ENCODE assay signal across 18 cellular contexts in the genomic region with DNA sequence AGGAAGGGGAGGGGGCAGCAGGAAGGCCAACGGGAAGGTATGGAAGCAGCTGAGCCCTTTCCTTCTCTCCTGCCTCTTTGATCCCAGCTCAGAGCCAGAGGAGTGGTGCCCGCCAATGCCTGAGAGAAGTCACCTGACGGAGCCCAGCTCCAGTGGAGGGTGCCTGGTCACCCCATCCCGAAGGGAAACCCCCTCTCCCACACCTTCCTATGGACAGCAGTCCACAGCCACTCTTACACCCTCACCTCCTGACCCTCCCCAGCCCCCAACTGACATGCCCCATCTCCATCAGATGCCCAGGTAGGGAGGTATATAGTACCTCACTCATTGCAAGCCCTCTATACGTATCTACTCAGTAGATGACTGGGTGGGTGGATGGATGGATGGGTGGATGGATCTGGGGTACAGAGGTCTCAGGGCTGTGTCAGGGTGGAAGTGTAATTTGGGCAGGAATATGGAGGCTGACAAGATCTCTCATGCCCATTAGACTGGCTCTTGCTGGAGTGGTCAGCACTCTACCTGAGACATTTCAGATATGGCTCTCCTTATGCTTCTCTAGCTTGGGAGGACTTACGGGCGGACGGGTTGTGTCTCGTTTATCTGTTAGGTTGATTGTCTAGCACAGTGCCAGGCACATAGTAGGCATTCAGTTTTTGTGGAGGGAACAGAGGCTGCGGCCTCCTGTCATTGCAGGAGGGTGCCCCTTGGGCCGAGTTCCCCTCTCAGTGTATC. TPM values are rescaled to one million over a fixed set of nuclear protein-coding genes. Genes with fewer than 3 reads are reported as not detected.
DNase-seq lines count a peak whose midpoint lies in the region; ATAC-seq lines count a peak whose summit lies in the region.
"Had no signal": no experiment of that assay in that cellular context is flagged by ENCODE, and none has a peak within 500 bp of the region (broad histone marks: within the 10 kb centered on the region; RNA-seq: fewer than 3 reads in every experiment).

No MANE protein-coding gene starts in this region.

- no peaks in the 10 kb centered on the region for H3K36me3 Mint-ChIP-seq in activated naive CD4-positive, alpha-beta T cell treated with anti-CD3 and anti-CD28 coated beads, Interleukin-2, amount 50 U/mL, for 24 hours
- no peaks in the 10 kb centered on the region for H3K36me3 Mint-ChIP-seq in IgD-negative memory B cell
- no peaks in the 10 kb centered on the region for H3K36me3 Mint-ChIP-seq in immature natural killer cell
- H3K36me3 Mint-ChIP-seq in stimulated activated effector memory CD8-positive, alpha-beta T cell treated with anti-CD3 and anti-CD28 coated beads, Interleukin-12 subunit alpha, Interleukin-12 subunit beta, amount 100 ng/mL, for 72 hours = no peaks in the 10 kb centered on the region
- H3K36me3 Mint-ChIP-seq: CD4-positive, CD25-positive, alpha-beta regulatory T cell had no signal

- no peak overlapping the region for H3K27ac Mint-ChIP-seq in activated naive CD4-positive, alpha-beta T cell treated with anti-CD3 and anti-CD28 coated beads, Interleukin-2, amount 50 U/mL, for 24 hours
- H3K27ac Mint-ChIP-seq in IgD-negative memory B cell (no peak overlapping the region), immature natural killer cell (peak overlapping the region in 1 of 6 donors; percentile 38)
- no peak overlapping the region for H3K27ac Mint-ChIP-seq in stimulated activated effector memory CD8-positive, alpha-beta T cell treated with anti-CD3 and anti-CD28 coated beads, Interleukin-12 subunit alpha, Interleukin-12 subunit beta, amount 100 ng/mL, for 72 hours

- H3K4me1 Mint-ChIP-seq in activated naive CD4-positive, alpha-beta T cell treated with anti-CD3 and anti-CD28 coated beads, Interleukin-2, amount 50 U/mL, for 24 hours = peaks cover 22% of the 10 kb centered on the region
- H3K4me1 Mint-ChIP-seq in IgD-negative memory B cell (peaks cover 0 to 10% (median 9%) of the 10 kb centered on the region in 3 donors), immature natural killer cell (peaks cover 18 to 24% of the 10 kb centered on the region in 2 donors)
- H3K4me1 Mint-ChIP-seq in stimulated activated effector memory CD8-positive, alpha-beta T cell treated with anti-CD3 and anti-CD28 coated beads, Interleukin-12 subunit alpha, Interleukin-12 subunit beta, amount 100 ng/mL, for 72 hours = peaks cover 22% of the 10 kb centered on the region

- peak overlapping the region; percentile 19 for H3K4me3 Mint-ChIP-seq in activated naive CD4-positive, alpha-beta T cell treated with anti-CD3 and anti-CD28 coated beads, Interleukin-2, amount 50 U/mL, for 24 hours
- H3K4me3 Mint-ChIP-seq in IgD-negative memory B cell (peak overlapping the region in 3 of 4 donors; percentile 30 to 56 (median 48)), immature natural killer cell (peak overlapping the region; percentile 19 to 57 (median 36))
- peak overlapping the region; percentile 71 for H3K4me3 Mint-ChIP-seq in stimulated activated effector memory CD8-positive, alpha-beta T cell treated with anti-CD3 and anti-CD28 coated beads, Interleukin-12 subunit alpha, Interleukin-12 subunit beta, amount 100 ng/mL, for 72 hours

- no peak for DNase-seq in activated naive CD4-positive, alpha-beta T cell treated with Interleukin-2 at 50 U/mL for 16 hours
- DNase-seq in immature natural killer cell (no peak), NCI-H2227 (lab: John Stamatoyannopoulos, UW; ENCODE audit: unreplicated experiment) (no peak), NOMO-1 treated with dmso at 0.1 percent for 144 hours (lab: John Stamatoyannopoulos, UW; ENCODE audit: unreplicated experiment) (no peak)
- DNase-seq in stimulated activated effector memory CD8-positive, alpha-beta T cell treated with anti-CD3 and anti-CD28 coated beads, Interleukin-12 subunit alpha, Interleukin-12 subunit beta, amount 100 ng/mL, for 72 hours (ENCODE audit: low spot score in 2 of 2) = no peak
- DNase-seq: CD4-positive, CD25-positive, alpha-beta regulatory T cell; DMS79 treated with DMSO at 0.1 percent for 48 hours; GDM1; MM.1S; NCI-H1105; NCI-H1694 treated with DMSO at 0.1 percent for 48 hours; NCI-H446 treated with DMSO at 0.1 percent for 48 hours; NCI-H82; Right ventricle myocardium superior had no signal

- H3K27me3 Mint-ChIP-seq in activated naive CD4-positive, alpha-beta T cell treated with anti-CD3 and anti-CD28 coated beads, Interleukin-2, amount 50 U/mL, for 24 hours = peaks cover 8% of the 10 kb centered on the region
- H3K27me3 Mint-ChIP-seq in IgD-negative memory B cell = peaks cover 25% of the 10 kb centered on the region
- H3K27me3 Mint-ChIP-seq in immature natural killer cell (ENCODE audit: low read depth in 3 of 3) = peaks cover 0 to 6% (median 4%) of the 10 kb centered on the region in 3 donors

- H3K9me3 Mint-ChIP-seq in activated naive CD4-positive, alpha-beta T cell treated with anti-CD3 and anti-CD28 coated beads, Interleukin-2, amount 50 U/mL, for 24 hours = no peaks in the 10 kb centered on the region
- H3K9me3 Mint-ChIP-seq in IgD-negative memory B cell (peaks cover 0 to 6% (median 0%) of the 10 kb centered on the region in 3 donors), immature natural killer cell (no peaks in the 10 kb centered on the region)
- H3K9me3 Mint-ChIP-seq in stimulated activated effector memory CD8-positive, alpha-beta T cell treated with anti-CD3 and anti-CD28 coated beads, Interleukin-12 subunit alpha, Interleukin-12 subunit beta, amount 100 ng/mL, for 72 hours = no peaks in the 10 kb centered on the region

- ATAC-seq in stimulated activated effector memory CD8-positive, alpha-beta T cell treated with anti-CD3 and anti-CD28 coated beads, Interleukin-12 subunit alpha, Interleukin-12 subunit beta, amount 100 ng/mL, for 72 hours = no peak
- no peak for ATAC-seq in HG03196 (IDR thresholded peaks at IDR 0.05; ENCODE audit: unreplicated experiment)
- ATAC-seq: Panc1 had no signal

RNA-seq across cellular contexts. Expression of a gene that starts 13.4 kb away (rescaled TPM):
- not detected for polyA plus RNA-seq in IgD-negative memory B cell
- polyA plus RNA-seq in immature natural killer cell = 1 to 10 TPM; 2.5 to 3.4 (median 2.8) TPM

RNA-seq across cellular contexts. Expression of a gene that starts 19.0 kb away (rescaled TPM):
- polyA plus RNA-seq in IgD-negative memory B cell (not detected), immature natural killer cell (not detected)

RNA-seq across cellular contexts. Expression of a gene that starts 40.4 kb away (rescaled TPM):
- polyA plus RNA-seq in IgD-negative memory B cell (not detected), immature natural killer cell (not detected)
- polyA plus RNA-seq: CD4-positive, CD25-positive, alpha-beta regulatory T cell had no signal

RNA-seq across cellular contexts. Expression of a gene that starts 57.2 kb away (rescaled TPM):
- polyA plus RNA-seq in IgD-negative memory B cell (not detected), immature natural killer cell (not detected)
- polyA plus RNA-seq: CD4-positive, CD25-positive, alpha-beta regulatory T cell had no signal

Comparison
In these comparisons a context has a peak if more than half of its experiments do, and no peak if none do; other contexts are left out.
1. H3K4me3 Mint-ChIP-seq: peak in every context shown above with its lines; median percentile 71 in stimulated activated effector memory CD8-positive, alpha-beta T cell treated with anti-CD3 and anti-CD28 coated beads, Interleukin-12 subunit alpha, Interleukin-12 subunit beta, amount 100 ng/mL, for 72 hours; 48 in IgD-negative memory B cell; 36 in immature natural killer cell; 19 in activated naive CD4-positive, alpha-beta T cell treated with anti-CD3 and anti-CD28 coated beads, Interleukin-2, amount 50 U/mL, for 24 hours.